25 cellular contexts compared by ENCODE assay signal in the genomic region with DNA sequence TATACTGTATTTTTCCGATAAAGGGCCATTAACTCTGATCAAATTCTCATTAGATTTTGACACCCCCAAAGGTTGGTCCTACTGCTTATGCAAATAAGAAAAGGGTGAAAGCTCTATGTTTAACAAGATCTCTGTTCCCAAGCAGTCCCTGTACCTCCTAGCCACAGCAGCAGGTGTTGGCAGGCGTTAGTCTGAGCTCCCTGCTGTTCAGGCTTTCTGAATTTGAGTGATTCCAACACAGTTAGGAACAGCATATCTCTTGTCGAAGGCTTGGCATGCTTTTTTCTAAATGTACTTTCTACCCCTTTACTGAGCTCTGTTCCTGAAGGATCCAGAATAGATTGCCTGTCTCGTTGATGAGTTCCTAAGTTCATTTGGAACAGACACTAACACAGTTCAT. TPM values are rescaled to one million over a fixed set of nuclear protein-coding genes. Genes with fewer than 3 reads are reported as not detected.
DNase-seq lines count a peak whose midpoint lies in the region; ATAC-seq, FAIRE-seq and TF ChIP-seq lines count a peak whose summit lies in the region.
"Had no signal": no experiment of that assay in that cellular context is flagged by ENCODE, and none has a peak within 500 bp of the region (broad histone marks: within the 10 kb centered on the region; RNA-seq: fewer than 3 reads in every experiment).

No MANE protein-coding gene starts in this region.

- H3K4me1 ChIP-seq in right atrium auricular region (peaks cover 0 to 46% of the 10 kb centered on the region in 2 donors), left ventricle myocardium inferior (peaks cover 78% of the 10 kb centered on the region), sigmoid colon (peaks cover 0 to 75% (median 49%) of the 10 kb centered on the region in 4 donors), left lung (peaks cover 12 to 32% of the 10 kb centered on the region in 2 donors)

- TF ChIP-seq EP300 in sigmoid colon (IDR thresholded peaks at IDR 0.05), result no peak

- FAIRE-seq in G401.6 (lab: Jason Lieb, UNC), result peak; percentile 19
- FAIRE-seq: GM12878 had no signal

- TF ChIP-seq CTCF in right atrium auricular region (IDR thresholded peaks at IDR 0.05) (no peak), left ventricle myocardium inferior (IDR thresholded peaks at IDR 0.05; ENCODE audit: borderline replicate concordance) (no peak), sigmoid colon (IDR thresholded peaks at IDR 0.05) (no peak), left lung (IDR thresholded peaks at IDR 0.05) (no peak), lower leg skin (IDR thresholded peaks at IDR 0.05) (no peak)

- no peak for TF ChIP-seq POLR2A in sigmoid colon (IDR thresholded peaks at IDR 0.05)
- TF ChIP-seq POLR2A in lower leg skin (IDR thresholded peaks at IDR 0.05), result no peak

- no peaks in the 10 kb centered on the region for H3K36me3 ChIP-seq in right atrium auricular region
- H3K36me3 ChIP-seq in left ventricle myocardium inferior, result no peaks in the 10 kb centered on the region
- H3K36me3 ChIP-seq in sigmoid colon, result no peaks in the 10 kb centered on the region
- H3K36me3 ChIP-seq in left lung, result no peaks in the 10 kb centered on the region
- H3K36me3 ChIP-seq: MG63, Peyer's patch had no signal

- intact Hi-C loops in Right ventricle myocardium inferior (cut with DNase I), result no loop called here
- intact Hi-C loops in left ventricle myocardium inferior (cut with micrococcal nuclease), result no loop called here
- intact Hi-C loops in sigmoid colon (cut with DNase I), result no loop called here
- intact Hi-C loops in left lung (cut with DNase I), result no loop called here
- intact Hi-C loops in lower leg skin (cut with DNase I; ENCODE audit: low total_unique reads), result no loop called here

- H3K9me3 ChIP-seq in right atrium auricular region (no peaks in the 10 kb centered on the region), left ventricle myocardium inferior (replicated peaks) (no peaks in the 10 kb centered on the region), sigmoid colon (no peaks in the 10 kb centered on the region), left lung (no peaks in the 10 kb centered on the region)
- H3K9me3 ChIP-seq: MG63, Peyer's patch, SK-N-SH had no signal

- peak; percentile 53 for ATAC-seq in Right ventricle myocardium inferior
- ATAC-seq in left lung, result no peak
- ATAC-seq: GM12878, GM23338 had no signal

- peak overlapping the region in 1 of 2 donors; percentile 30 for H3K27ac ChIP-seq in right atrium auricular region
- H3K27ac ChIP-seq in left ventricle myocardium inferior (replicated peaks), result peak overlapping the region; percentile 38
- peak overlapping the region in 3 of 4 donors; percentile 30 to 77 (median 47) for H3K27ac ChIP-seq in sigmoid colon
- H3K27ac ChIP-seq in left lung, result no peak overlapping the region
- H3K27ac ChIP-seq: Peyer's patch had no signal

- DNase-seq in Right ventricle myocardium inferior (ENCODE audit: missing footprints) (no peak), right atrium auricular region (ENCODE audit: low spot score) (no peak), left ventricle myocardium inferior (no peak), sigmoid colon (no peak), left lung (no peak), OCI-M1 (lab: John Stamatoyannopoulos, UW) (no peak), lower leg skin (ENCODE audit: low spot score in 2 of 2) (no peak)
- DNase-seq: 8988T, ACHN, DMS53, GDM1, H9, HFFc6, KG1, MG63, NCI-H1105 treated with DMSO at 0.1 percent for 48 hours, NCI-H2029, NCI-H2227 treated with DMSO at 0.1 percent for 48 hours, NCI-H526 treated with DMSO at 0.1 percent for 48 hours, Peyer's patch, SK-N-SH had no signal

- H3K27me3 ChIP-seq in right atrium auricular region (no peaks in the 10 kb centered on the region), left ventricle myocardium inferior (ENCODE audit: low read depth) (no peaks in the 10 kb centered on the region), sigmoid colon (no peaks in the 10 kb centered on the region), left lung (no peaks in the 10 kb centered on the region)
- H3K27me3 ChIP-seq: MG63, Peyer's patch had no signal

- 76 to 79% methylated on average over 4 of the region's 4 CpGs for WGBS in sigmoid colon, 2 donors
- 83 to 85% methylated on average over 4 of the region's 4 CpGs for WGBS in lower leg skin, 2 donors

- H3K4me3 ChIP-seq in right atrium auricular region (no peak overlapping the region), left ventricle myocardium inferior (no peak overlapping the region), sigmoid colon (no peak overlapping the region), left lung (no peak overlapping the region), lower leg skin (ENCODE audit: low read depth, poor library complexity, severe bottlenecking) (no peak overlapping the region)
- H3K4me3 ChIP-seq: GM12878, GM23338, MG63, Peyer's patch had no signal

RNA-seq across cellular contexts. Expression of a gene that starts 42.3 kb away (rescaled TPM):
- total RNA-seq in Right ventricle myocardium inferior (71.0 TPM), right atrium auricular region (10 to 100 TPM; 47.6 to 68.6 TPM), left ventricle myocardium inferior (81.9 TPM), sigmoid colon (10 to 100 TPM; 65.4 to 73.2 (median 67.1) TPM), left lung (10 to 100 TPM; 24.3 to 29.6 TPM), lower leg skin (10 to 100 TPM; 12.9 to 22.9 (median 17.1) TPM)
- 1 to 10 TPM; 2.1 to 6.0 (median 2.9) TPM for polyA plus RNA-seq in sigmoid colon
- total RNA-seq: OCI-LY7 had no signal

Comparison
In these comparisons a context has a peak if more than half of its experiments do, and no peak if none do; other contexts are left out.
1. H3K27ac ChIP-seq: peak in left ventricle myocardium inferior (single experiment) and sigmoid colon (3 of 4); none in left lung (0 of 2).